Comparison of ENCODE assay signal across 9 cellular contexts in the genomic region with DNA sequence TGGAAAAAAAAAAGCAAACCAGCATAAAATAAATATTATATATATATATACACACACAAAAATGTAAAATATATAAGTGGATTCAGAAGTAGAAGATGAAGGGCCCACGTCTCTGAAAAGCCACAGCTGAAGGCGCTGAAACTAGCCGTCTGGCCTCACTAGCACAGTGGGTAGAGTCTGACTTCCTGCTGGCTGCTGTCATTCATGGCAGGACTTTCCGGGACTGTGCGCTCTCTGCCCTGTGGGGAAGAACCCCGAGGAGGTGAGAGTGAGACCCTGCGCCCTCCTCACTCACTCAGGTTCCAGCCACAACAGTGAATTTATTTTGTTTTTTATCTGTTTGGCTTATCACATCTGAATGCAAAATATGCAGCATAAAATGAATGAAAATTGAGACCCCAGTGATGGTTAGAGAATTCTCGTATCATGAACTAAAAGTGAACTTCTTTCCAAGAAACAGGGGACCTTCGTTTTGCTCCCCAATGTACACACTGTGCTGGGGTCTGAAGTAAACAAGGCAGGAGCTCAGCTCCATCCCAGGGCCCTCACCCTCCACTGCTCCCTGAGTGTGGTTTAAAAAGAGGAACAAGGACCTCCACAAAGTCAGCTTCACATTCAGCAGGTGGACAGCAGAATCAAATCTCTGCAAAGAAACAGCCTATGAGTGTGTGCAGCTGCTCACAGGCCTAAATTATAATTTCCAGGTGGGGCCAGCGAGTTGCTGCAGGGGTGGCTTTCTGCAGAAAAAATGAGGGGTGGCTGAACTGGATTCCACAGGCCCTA. TPM values are rescaled to one million over a fixed set of nuclear protein-coding genes. Genes with fewer than 3 reads are reported as not detected.
DNase-seq lines count a peak whose midpoint lies in the region; ATAC-seq and TF ChIP-seq lines count a peak whose summit lies in the region.
"Had no signal": no experiment of that assay in that cellular context is flagged by ENCODE, and none has a peak within 500 bp of the region (broad histone marks: within the 10 kb centered on the region; RNA-seq: fewer than 3 reads in every experiment).

No MANE protein-coding gene starts in this region.

- ATAC-seq in GM19395 (IDR thresholded peaks at IDR 0.05; ENCODE audit: unreplicated experiment): peak; percentile 82
- ATAC-seq in HG03060 (IDR thresholded peaks at IDR 0.05; ENCODE audit: low read depth, unreplicated experiment): peak; percentile 71

- H3K27ac ChIP-seq in RWPE1: peak overlapping the region; percentile 63

- TF ChIP-seq CTCF in RWPE1 (conservative IDR thresholded peaks at IDR 0.05; ENCODE audit: low read depth): no peak

- POLR2A ChIA-PET in RWPE1 (lab: Yijun Ruan, JAX; ENCODE audit: low non-redundant PET): no interaction called here

- CTCF ChIA-PET in RWPE1 (lab: Yijun Ruan, JAX): interaction anchor here (0.6 kb wide), 1 partner anchor 63 kb away, joined by 5 read pairs; no protein-coding TSS in a partner anchor

- DNase-seq in GDM1 (lab: John Stamatoyannopoulos, UW): peak; percentile 23
- no peak for DNase-seq in RWPE1 (ENCODE audit: low spot score)
- DNase-seq in NCI-H2227 treated with DMSO at 0.1 percent for 48 hours (lab: John Stamatoyannopoulos, UW): no peak
- DNase-seq in OCI-M1 (lab: John Stamatoyannopoulos, UW): no peak
- DNase-seq in dermis blood vessel endothelial cell: no peak
- no peak for DNase-seq in iPS-NIHi11 (ENCODE audit: low spot score)
- DNase-seq: CD8-positive, alpha-beta memory T cell had no signal

RNA-seq across cellular contexts. Expression of a gene that starts 1.3 kb away (rescaled TPM):
- total RNA-seq in dermis blood vessel endothelial cell: 2.9 and 6.6 TPM in 2 replicates

RNA-seq across cellular contexts. Expression of a gene that starts 39.2 kb away (rescaled TPM):
- total RNA-seq in dermis blood vessel endothelial cell: 166 and 297 TPM in 2 replicates
